Comparison of ENCODE assay signal across 20 cellular contexts in the genomic region with DNA sequence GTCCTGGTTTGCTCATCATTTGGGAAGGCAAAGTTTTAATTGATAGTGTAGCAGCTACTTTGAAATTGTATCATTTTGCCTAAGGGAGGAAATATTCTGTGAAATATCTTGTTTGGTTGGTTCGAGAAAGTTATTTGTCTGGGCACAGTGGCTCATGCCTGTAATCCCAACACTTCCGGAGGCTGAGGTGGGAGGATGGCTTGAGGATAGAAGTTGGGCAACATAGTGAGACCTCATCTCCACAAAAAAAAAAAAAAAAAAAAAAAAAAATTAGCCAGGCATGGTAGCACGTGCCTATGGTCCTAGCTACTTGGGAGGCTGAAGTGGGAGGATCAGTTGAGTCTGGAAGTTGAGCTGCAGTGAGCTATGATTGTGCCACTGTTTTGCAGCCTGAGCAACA. TPM values are rescaled to one million over a fixed set of nuclear protein-coding genes. Genes with fewer than 3 reads are reported as not detected.
"Had no signal": no experiment of that assay in that cellular context is flagged by ENCODE, and none has a peak within 500 bp of the region (broad histone marks: within the 10 kb centered on the region; RNA-seq: fewer than 3 reads in every experiment).

No MANE protein-coding gene starts in this region.

- DNase-seq: activated B cell treated with CpG ODN at 0.5 μM for 24 hours; activated CD4-positive, alpha-beta T cell treated with anti-CD3 and anti-CD28 coated beads, Interleukin-2, amount 10 ng/mL, durations not matched to agents 24 days and 14 days; activated CD8-positive, alpha-beta memory T cell treated with anti-CD3 and anti-CD28 coated beads, Interleukin-2, amount 50 U/mL, for 48 hours; adrenal gland; central memory CD4-positive, alpha-beta T cell; effector CD4-positive, alpha-beta T cell; foreskin melanocyte; right cardiac atrium; small intestine; stimulated activated CD4-positive, alpha-beta T cell treated with anti-CD3 and anti-CD28 coated beads, Interleukin-4, amount 100 ng/mL, for 4 hours; stimulated activated CD8-positive, alpha-beta memory T cell treated with anti-CD3 and anti-CD28 coated beads, Interleukin-4, amount 100 ng/mL, for 48 hours; stimulated activated naive CD4-positive, alpha-beta T cell treated with Interleukin-2 at 50 U/mL for 16 hours; substantia nigra; T-helper 2 cell had no signal

- ATAC-seq: right cardiac atrium had no signal

- H3K27ac Mint-ChIP-seq: activated B cell treated with CpG ODN at 0.5 μM for 24 hours; activated CD4-positive, alpha-beta T cell treated with anti-CD3 and anti-CD28 coated beads, Interleukin-2, amount 10 ng/mL, durations not matched to agents 24 days and 14 days; activated T-helper 1 cell treated with anti-CD3 and anti-CD28 coated beads, Interleukin-12 subunit alpha, Interleukin-12 subunit beta, Interleukin-2, Interleukin-4 antibody, amounts not matched to agents 30 ng/mL and 10 ng/mL and 1 ng/mL, durations not matched to agents 14 hours and 24 hours and 36 hours had no signal

- H3K27me3 ChIP-seq: adrenal gland had no signal

- H3K9me3 Mint-ChIP-seq: activated B cell treated with CpG ODN at 0.5 μM for 24 hours; activated CD4-positive, alpha-beta T cell treated with anti-CD3 and anti-CD28 coated beads, Interleukin-2, amount 10 ng/mL, durations not matched to agents 24 days and 14 days; activated T-helper 1 cell treated with anti-CD3 and anti-CD28 coated beads, Interleukin-12 subunit alpha, Interleukin-12 subunit beta, Interleukin-2, Interleukin-4 antibody, amounts not matched to agents 30 ng/mL and 10 ng/mL and 1 ng/mL, durations not matched to agents 14 hours and 24 hours and 36 hours had no signal

- H3K4me3 Mint-ChIP-seq: activated B cell treated with CpG ODN at 0.5 μM for 24 hours; activated CD4-positive, alpha-beta T cell treated with anti-CD3 and anti-CD28 coated beads, Interleukin-2, amount 10 ng/mL, durations not matched to agents 24 days and 14 days; activated T-helper 1 cell treated with anti-CD3 and anti-CD28 coated beads, Interleukin-12 subunit alpha, Interleukin-12 subunit beta, Interleukin-2, Interleukin-4 antibody, amounts not matched to agents 30 ng/mL and 10 ng/mL and 1 ng/mL, durations not matched to agents 14 hours and 24 hours and 36 hours had no signal

- H3K27ac ChIP-seq: adrenal gland, coronary artery, prostate gland had no signal

- H3K9me3 ChIP-seq: adrenal gland, prostate gland had no signal

- H3K4me1 ChIP-seq: prostate gland had no signal

- H3K4me3 ChIP-seq: adrenal gland, coronary artery, prostate gland had no signal

- FAIRE-seq: endothelial cell of umbilical vein, small intestine, TTC549 had no signal

- H3K27me3 Mint-ChIP-seq: activated B cell treated with CpG ODN at 0.5 μM for 24 hours; activated CD4-positive, alpha-beta T cell treated with anti-CD3 and anti-CD28 coated beads, Interleukin-2, amount 10 ng/mL, durations not matched to agents 24 days and 14 days had no signal

- H3K36me3 ChIP-seq: adrenal gland, prostate gland had no signal

RNA-seq across cellular contexts. Expression of gene DRC1, which starts 52.0 kb away (rescaled TPM):
- total RNA-seq: activated B cell treated with CpG ODN at 0.5 μM for 24 hours; activated CD4-positive, alpha-beta T cell treated with anti-CD3 and anti-CD28 coated beads, Interleukin-2, amount 10 ng/mL, durations not matched to agents 24 days and 14 days; activated T-helper 1 cell treated with anti-CD3 and anti-CD28 coated beads, Interleukin-12 subunit alpha, Interleukin-12 subunit beta, Interleukin-2, Interleukin-4 antibody, amounts not matched to agents 30 ng/mL and 10 ng/mL and 1 ng/mL, durations not matched to agents 14 hours and 24 hours and 36 hours; lower leg skin; right cardiac atrium had no signal
- polyA plus RNA-seq: endothelial cell of umbilical vein, right cardiac atrium had no signal
